In the genomic region with DNA sequence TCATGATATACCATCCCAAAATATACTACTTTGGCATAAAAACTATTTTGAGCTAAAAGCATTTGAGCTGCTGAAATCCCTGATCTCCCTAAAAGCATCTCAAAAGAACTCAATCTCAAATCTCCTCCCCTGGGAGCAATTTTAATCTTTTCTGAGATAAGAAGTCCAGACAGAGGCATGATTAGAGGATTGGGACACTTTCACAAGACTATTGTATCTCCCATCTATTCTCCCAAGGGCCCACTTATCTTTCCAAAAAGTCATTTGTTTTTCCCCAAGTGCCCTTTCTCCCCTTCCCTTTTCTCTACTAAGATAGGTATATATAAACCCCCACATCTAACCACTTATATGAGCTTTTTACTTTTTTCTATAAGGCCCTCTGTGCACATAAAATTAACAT, we compare ENCODE assay signal across 1 cellular context.
TF ChIP-seq lines count a peak whose summit lies in the region.

No MANE protein-coding gene starts in this region.

TF ChIP-seq in SK-N-SH, 30 proteins besides CTCF, POLR2A, EP300 and RAD21 (continued from another document):
- TF ChIP-seq EZH2phosphoT487 (IDR thresholded peaks at IDR 0.05; ENCODE audit: borderline replicate concordance, low read depth) (no peak), TEAD4 (IDR thresholded peaks at IDR 0.05; ENCODE audit: borderline replicate concordance, insufficient read depth) (no peak), MXI1 (IDR thresholded peaks at IDR 0.05; ENCODE audit: low read depth, low read length) (no peak)
- TF ChIP-seq, protein P1, sequence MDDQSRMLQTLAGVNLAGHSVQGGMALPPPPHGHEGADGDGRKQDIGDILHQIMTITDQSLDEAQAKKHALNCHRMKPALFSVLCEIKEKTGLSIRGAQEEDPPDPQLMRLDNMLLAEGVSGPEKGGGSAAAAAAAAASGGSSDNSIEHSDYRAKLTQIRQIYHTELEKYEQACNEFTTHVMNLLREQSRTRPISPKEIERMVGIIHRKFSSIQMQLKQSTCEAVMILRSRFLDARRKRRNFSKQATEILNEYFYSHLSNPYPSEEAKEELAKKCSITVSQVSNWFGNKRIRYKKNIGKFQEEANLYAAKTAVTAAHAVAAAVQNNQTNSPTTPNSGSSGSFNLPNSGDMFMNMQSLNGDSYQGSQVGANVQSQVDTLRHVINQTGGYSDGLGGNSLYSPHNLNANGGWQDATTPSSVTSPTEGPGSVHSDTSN (IDR thresholded peaks at IDR 0.05), result no peak
- TF ChIP-seq, protein P2, sequence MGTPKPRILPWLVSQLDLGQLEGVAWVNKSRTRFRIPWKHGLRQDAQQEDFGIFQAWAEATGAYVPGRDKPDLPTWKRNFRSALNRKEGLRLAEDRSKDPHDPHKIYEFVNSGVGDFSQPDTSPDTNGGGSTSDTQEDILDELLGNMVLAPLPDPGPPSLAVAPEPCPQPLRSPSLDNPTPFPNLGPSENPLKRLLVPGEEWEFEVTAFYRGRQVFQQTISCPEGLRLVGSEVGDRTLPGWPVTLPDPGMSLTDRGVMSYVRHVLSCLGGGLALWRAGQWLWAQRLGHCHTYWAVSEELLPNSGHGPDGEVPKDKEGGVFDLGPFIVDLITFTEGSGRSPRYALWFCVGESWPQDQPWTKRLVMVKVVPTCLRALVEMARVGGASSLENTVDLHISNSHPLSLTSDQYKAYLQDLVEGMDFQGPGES (IDR thresholded peaks at IDR 0.05; ENCODE audit: low read depth, low read length), result no peak
